19 cellular contexts compared by ENCODE assay signal in the genomic region with DNA sequence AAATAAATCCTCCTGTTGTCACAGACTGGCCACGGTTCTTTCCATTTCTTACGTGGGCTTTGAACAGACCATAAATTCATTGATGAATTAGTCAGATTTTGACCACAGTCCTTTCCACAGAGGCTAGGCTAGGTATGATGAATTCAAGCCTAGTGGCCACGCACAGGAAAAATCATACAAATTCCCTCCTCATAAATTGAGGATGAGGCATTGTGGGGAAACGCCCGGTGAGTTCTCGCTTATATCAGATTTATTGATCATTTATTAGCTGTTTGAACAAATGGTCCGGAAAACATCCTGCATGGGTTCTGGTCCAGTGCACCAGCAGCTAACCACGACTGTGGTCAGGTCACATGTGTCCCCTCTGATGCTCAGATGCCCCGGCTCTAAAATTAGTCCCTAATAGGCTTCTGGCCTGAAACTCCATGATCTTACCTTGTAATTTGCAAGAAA. TPM values are rescaled to one million over a fixed set of nuclear protein-coding genes. Genes with fewer than 3 reads are reported as not detected.
DNase-seq lines count a peak whose midpoint lies in the region; ATAC-seq and TF ChIP-seq lines count a peak whose summit lies in the region.
"Had no signal": no experiment of that assay in that cellular context is flagged by ENCODE, and none has a peak within 500 bp of the region (broad histone marks: within the 10 kb centered on the region; RNA-seq: fewer than 3 reads in every experiment).

No MANE protein-coding gene starts in this region.

- H3K27me3 Mint-ChIP-seq in stimulated activated naive B cell treated with anti-CD40 and anti-IgM and Interleukin-4, amounts not matched to agents 10 μg/mL and 1 μg/mL and 100 μg/mL, for 72 hours: peaks cover 21 to 39% of the 10 kb centered on the region in 2 donors
- peaks cover 2% of the 10 kb centered on the region for H3K27me3 Mint-ChIP-seq in activated T-helper 2 cell treated with anti-CD3 and anti-CD28 coated beads, Interferon-gamma antibody, Interleukin-2, Interleukin-4, amounts not matched to agents 10 μg/mL and 5 μg/mL and 100 μg/mL, durations not matched to agents 14 hours and 24 hours and 36 hours (ENCODE audit: low read depth)

- TF ChIP-seq CTCF in GM12865 (IDR thresholded peaks at IDR 0.05; ENCODE audit: insufficient read depth, low read depth, low read length, missing control alignments) (no peak), coronary artery (IDR thresholded peaks at IDR 0.05) (no peak)

- no peak overlapping the region for H3K4me3 ChIP-seq in GM12865 (ENCODE audit: low read depth, low read length)
- H3K4me3 ChIP-seq in coronary artery: peak overlapping the region; percentile 49
- H3K4me3 ChIP-seq: A549 had no signal

- peaks cover 0 to 1% of the 10 kb centered on the region in 2 donors for H3K36me3 Mint-ChIP-seq in stimulated activated naive B cell treated with anti-CD40 and anti-IgM and Interleukin-4, amounts not matched to agents 10 μg/mL and 1 μg/mL and 100 μg/mL, for 72 hours
- H3K36me3 Mint-ChIP-seq in activated T-helper 2 cell treated with anti-CD3 and anti-CD28 coated beads, Interferon-gamma antibody, Interleukin-2, Interleukin-4, amounts not matched to agents 10 μg/mL and 5 μg/mL and 100 μg/mL, durations not matched to agents 14 hours and 24 hours and 36 hours (ENCODE audit: low read depth): no peaks in the 10 kb centered on the region
- H3K36me3 Mint-ChIP-seq: CD8-positive, alpha-beta T cell had no signal

- no peaks in the 10 kb centered on the region for H3K4me1 Mint-ChIP-seq in stimulated activated naive B cell treated with anti-CD40 and anti-IgM and Interleukin-4, amounts not matched to agents 10 μg/mL and 1 μg/mL and 100 μg/mL, for 72 hours
- no peaks in the 10 kb centered on the region for H3K4me1 Mint-ChIP-seq in activated T-helper 2 cell treated with anti-CD3 and anti-CD28 coated beads, Interferon-gamma antibody, Interleukin-2, Interleukin-4, amounts not matched to agents 10 μg/mL and 5 μg/mL and 100 μg/mL, durations not matched to agents 14 hours and 24 hours and 36 hours (ENCODE audit: low read depth)

- H3K9me3 Mint-ChIP-seq in stimulated activated naive B cell treated with anti-CD40 and anti-IgM and Interleukin-4, amounts not matched to agents 10 μg/mL and 1 μg/mL and 100 μg/mL, for 72 hours: no peaks in the 10 kb centered on the region
- H3K9me3 Mint-ChIP-seq in activated T-helper 2 cell treated with anti-CD3 and anti-CD28 coated beads, Interferon-gamma antibody, Interleukin-2, Interleukin-4, amounts not matched to agents 10 μg/mL and 5 μg/mL and 100 μg/mL, durations not matched to agents 14 hours and 24 hours and 36 hours: no peaks in the 10 kb centered on the region
- H3K9me3 Mint-ChIP-seq: CD8-positive, alpha-beta T cell; H9 had no signal

- no peak overlapping the region for H3K27ac Mint-ChIP-seq in stimulated activated naive B cell treated with anti-CD40 and anti-IgM and Interleukin-4, amounts not matched to agents 10 μg/mL and 1 μg/mL and 100 μg/mL, for 72 hours
- H3K27ac Mint-ChIP-seq in activated T-helper 2 cell treated with anti-CD3 and anti-CD28 coated beads, Interferon-gamma antibody, Interleukin-2, Interleukin-4, amounts not matched to agents 10 μg/mL and 5 μg/mL and 100 μg/mL, durations not matched to agents 14 hours and 24 hours and 36 hours: no peak overlapping the region
- H3K27ac Mint-ChIP-seq: CD8-positive, alpha-beta T cell; H9 had no signal

- ATAC-seq in GM19351 (IDR thresholded peaks at IDR 0.05; ENCODE audit: unreplicated experiment) (peak; percentile 55), GM21619 (IDR thresholded peaks at IDR 0.05; ENCODE audit: unreplicated experiment) (no peak)
- ATAC-seq in stimulated activated naive B cell treated with anti-CD40 and anti-IgM and Interleukin-4, amounts not matched to agents 10 μg/mL and 1 μg/mL and 100 μg/mL, for 72 hours (replicated peaks): peak; percentile 45 to 54
- ATAC-seq: A549; CD8-positive, alpha-beta T cell had no signal

- no peak overlapping the region for H3K4me3 Mint-ChIP-seq in stimulated activated naive B cell treated with anti-CD40 and anti-IgM and Interleukin-4, amounts not matched to agents 10 μg/mL and 1 μg/mL and 100 μg/mL, for 72 hours
- no peak overlapping the region for H3K4me3 Mint-ChIP-seq in activated T-helper 2 cell treated with anti-CD3 and anti-CD28 coated beads, Interferon-gamma antibody, Interleukin-2, Interleukin-4, amounts not matched to agents 10 μg/mL and 5 μg/mL and 100 μg/mL, durations not matched to agents 14 hours and 24 hours and 36 hours (ENCODE audit: low read depth)
- H3K4me3 Mint-ChIP-seq: CD8-positive, alpha-beta T cell; H9 had no signal

- DNase-seq in GM12865 (ENCODE audit: low read depth): peak; percentile 40
- DNase-seq in coronary artery (ENCODE audit: low spot score): no peak
- DNase-seq in stimulated activated naive B cell treated with anti-CD40 and anti-IgM and Interleukin-4, amounts not matched to agents 10 μg/mL and 1 μg/mL and 100 μg/mL, for 72 hours: no peak
- DNase-seq in H4 (ENCODE audit: low spot score): no peak
- no peak for DNase-seq in activated T-helper 2 cell treated with anti-CD3 and anti-CD28 coated beads, Interferon-gamma antibody, Interleukin-2, Interleukin-4, amounts not matched to agents 10 μg/mL and 5 μg/mL and 100 μg/mL, durations not matched to agents 14 hours and 24 hours and 36 hours (ENCODE audit: low spot score)
- DNase-seq in GF-D8 (lab: John Stamatoyannopoulos, UW): no peak
- DNase-seq: Calu3; CD8-positive, alpha-beta T cell; H9; KG1; NCI-H187; NCI-H2107; NCI-H2227 treated with DMSO at 0.1 percent for 48 hours; NCI-H524; SHP77; SK-N-SH had no signal

- intact Hi-C loops in activated T-helper 2 cell treated with anti-CD3 and anti-CD28 coated beads, Interferon-gamma antibody, Interleukin-2, Interleukin-4, amounts not matched to agents 10 μg/mL and 5 μg/mL and 100 μg/mL, durations not matched to agents 14 hours and 24 hours and 36 hours (cut with micrococcal nuclease): no loop called here

- H3K27ac ChIP-seq in coronary artery: no peak overlapping the region
- H3K27ac ChIP-seq: A549 had no signal

RNA-seq across cellular contexts. Expression of gene FOXC1, which starts 31.4 kb away (rescaled TPM):
- 4.8 and 4.9 TPM in 2 replicates for total RNA-seq in H4 (2014; rRNA removed; shearing (Covaris generic))
- 0.05 and 0.07 TPM in 2 replicates for total RNA-seq in activated T-helper 2 cell treated with anti-CD3 and anti-CD28 coated beads, Interferon-gamma antibody, Interleukin-2, Interleukin-4, amounts not matched to agents 10 μg/mL and 5 μg/mL and 100 μg/mL, durations not matched to agents 14 hours and 24 hours and 36 hours
- total RNA-seq: CD8-positive, alpha-beta T cell; H9 had no signal
